Comparison of ENCODE assay signal across 8 cellular contexts in genomic region chr5:14870347-14871083, GRCh38. TPM values are rescaled to one million over a fixed set of nuclear protein-coding genes. Genes with fewer than 3 reads are reported as not detected.
A peak's percentile ranks its signal among the peaks of the same experiment; 100 is the strongest.
DNase-seq lines count a peak whose midpoint lies in the region; ATAC-seq and TF ChIP-seq lines count a peak whose summit lies in the region.

No MANE protein-coding gene starts in this region.

- DNase-seq in CD14-positive monocyte (ENCODE audit: low spot score) (no peak), NCI-H446 treated with DMSO at 0.1 percent for 48 hours (lab: John Stamatoyannopoulos, UW) (no peak)
- DNase-seq in activated CD4-positive, CD25-positive, alpha-beta regulatory T cell treated with anti-CD3 and anti-CD28 coated beads, Interleukin-2, amount 50 U/mL, for 16 hours (ENCODE audit: low read depth, low spot score): peak; percentile 58
- DNase-seq in stimulated activated CD8-positive, alpha-beta memory T cell treated with anti-CD3 and anti-CD28 coated beads, Interleukin-7, amount 100 ng/mL, for 24 hours (ENCODE audit: low read depth): peak; percentile 27

- no peaks in the 10 kb centered on the region for H3K9me3 ChIP-seq in mesodermal cell (ENCODE audit: control insufficient read depth, low read length)

- WGBS in mesodermal cell (ENCODE audit: insufficient coverage in 2 of 2), 2 experiments: 13 to 17% methylated on average over 7 to 15 of the region's 21 CpGs

- TF ChIP-seq CTCF in CD14-positive monocyte (IDR thresholded peaks at IDR 0.05): no peak

- H3K27ac ChIP-seq in cingulate gyrus (ENCODE audit: low read depth, low read length) (peak overlapping the region; percentile 60), mesodermal cell (ENCODE audit: low read depth, low read length, severe bottlenecking) (no peak overlapping the region)

- peaks cover 12% of the 10 kb centered on the region for H3K4me1 ChIP-seq in mesodermal cell (ENCODE audit: control insufficient read depth, insufficient read depth, low read length, poor library complexity, severe bottlenecking)

- peaks cover 3 to 22% of the 10 kb centered on the region in 2 donors for H3K36me3 Mint-ChIP-seq in CD14-positive monocyte

- peaks cover 45 to 53% (median 47%) of the 10 kb centered on the region in 3 donors for H3K27me3 Mint-ChIP-seq in CD14-positive monocyte (ENCODE audit: low read depth in 3 of 3)

- peak overlapping the region in 2 of 7 donors; percentile 25 to 79 for H3K27ac Mint-ChIP-seq in CD14-positive monocyte

- peaks cover 22% of the 10 kb centered on the region for H3K4me1 Mint-ChIP-seq in CD14-positive monocyte

- peak overlapping the region; percentile 84 to 88 for H3K4me3 Mint-ChIP-seq in CD14-positive monocyte

- peaks cover 0 to 4% (median 3%) of the 10 kb centered on the region in 7 donors for H3K9me3 Mint-ChIP-seq in CD14-positive monocyte

- ATAC-seq in HG03378 (IDR thresholded peaks at IDR 0.05; ENCODE audit: unreplicated experiment): peak; percentile 31
- no peak for ATAC-seq in GM19023 (IDR thresholded peaks at IDR 0.05; ENCODE audit: unreplicated experiment)

- intact Hi-C loops in CD14-positive monocyte (cut with micrococcal nuclease): loop anchor here (10.0 kb wide), 2 partner anchors 134 to 146 kb away; no protein-coding TSS in a partner anchor

- H3K4me3 ChIP-seq in mesodermal cell (ENCODE audit: extremely low read depth, insufficient read depth, low read length, poor library complexity, severe bottlenecking): peak overlapping the region; percentile 50

- no peaks in the 10 kb centered on the region for H3K36me3 ChIP-seq in mesodermal cell (ENCODE audit: control insufficient read depth, insufficient read depth, low read length)

RNA-seq across cellular contexts. Expression of gene ANKH, which starts 1.1 kb away (rescaled TPM):
- 1 to 10 TPM; 2.4 to 3.1 TPM for polyA plus RNA-seq in CD14-positive monocyte
- 9.7 TPM for polyA plus RNA-seq in mesodermal cell (2013, experiment 1 of 2)
- polyA plus RNA-seq in mesodermal cell (2013, experiment 2 of 2): 9.7 TPM

Comparison
In these comparisons a context has a peak if more than half of its experiments do, and no peak if none do; other contexts are left out.
1. DNase-seq: peak in activated CD4-positive, CD25-positive, alpha-beta regulatory T cell treated with anti-CD3 and anti-CD28 coated beads, Interleukin-2, amount 50 U/mL, for 16 hours (single experiment) and stimulated activated CD8-positive, alpha-beta memory T cell treated with anti-CD3 and anti-CD28 coated beads, Interleukin-7, amount 100 ng/mL, for 24 hours (single experiment); none in CD14-positive monocyte (single experiment) and NCI-H446 treated with DMSO at 0.1 percent for 48 hours (single experiment).